1 cellular context compared by ENCODE assay signal in genomic region chr7:74410772-74411171, GRCh38.
TF ChIP-seq lines count a peak whose summit lies in the region.

No MANE protein-coding gene starts in this region.

TF ChIP-seq in HEK293, 187 proteins besides CTCF, POLR2A, EP300 and RAD21 (continued from another document):
- no peak for TF ChIP-seq ZBTB11 (tag by site-specific recombination; conservative IDR thresholded peaks at IDR 0.05; ENCODE audit: low read depth)
